8 cellular contexts compared by ENCODE assay signal in the genomic region with DNA sequence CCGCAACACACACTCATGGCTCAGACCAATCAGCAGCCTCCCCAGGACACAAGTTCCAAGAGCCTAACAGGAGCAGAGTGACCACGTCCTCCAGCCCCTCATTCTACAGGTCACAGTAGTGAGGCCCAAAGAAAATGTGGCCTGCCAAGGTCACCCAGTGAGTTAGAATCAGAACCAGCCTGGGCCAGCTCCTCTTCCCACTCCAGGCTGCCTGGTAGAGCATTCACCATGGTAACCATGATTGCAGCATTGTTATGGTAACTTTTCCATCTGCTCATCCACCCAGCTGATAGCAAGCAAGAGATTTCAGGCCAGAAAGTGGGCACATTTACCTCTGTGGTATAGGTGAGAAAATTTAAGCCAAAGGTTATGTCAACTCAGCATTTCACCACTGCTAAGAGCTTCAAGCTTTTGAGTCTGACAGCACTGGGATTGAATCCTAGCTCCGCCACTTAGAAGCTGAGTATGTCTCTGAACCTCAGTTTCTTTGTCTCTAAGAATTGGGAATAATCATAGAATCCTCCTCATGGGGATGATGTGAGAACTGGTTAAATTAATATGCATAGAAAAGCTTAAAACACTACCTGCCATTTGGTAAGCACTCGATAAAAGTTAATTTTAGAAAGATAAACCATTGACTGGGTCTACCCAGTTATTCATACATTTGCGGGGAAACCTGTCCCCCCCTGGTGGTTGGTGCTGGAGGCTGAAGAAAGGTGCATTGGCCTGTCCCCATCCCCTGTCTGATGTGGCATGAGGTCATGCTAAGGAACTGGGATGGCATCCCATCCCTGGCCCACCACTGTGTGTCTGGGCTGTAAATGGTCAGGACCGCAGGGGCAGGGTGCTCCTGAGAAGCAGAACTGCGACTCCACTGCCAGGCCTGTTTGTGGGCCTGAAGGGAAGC.
DNase-seq lines count a peak whose midpoint lies in the region; ATAC-seq, FAIRE-seq and TF ChIP-seq lines count a peak whose summit lies in the region.
"Had no signal": no experiment of that assay in that cellular context is flagged by ENCODE, and none has a peak within 500 bp of the region (broad histone marks: within the 10 kb centered on the region; RNA-seq: fewer than 3 reads in every experiment).

No MANE protein-coding gene starts in this region.

- no peak overlapping the region for H2BK15ac ChIP-seq in mesenchymal stem cell (ENCODE audit: low read depth, poor library complexity, severe bottlenecking)

- H3K4me3 ChIP-seq in astrocyte (ENCODE audit: insufficient read depth, low read depth, low read length): no peak overlapping the region
- H3K4me3 ChIP-seq in mesenchymal stem cell (ENCODE audit: insufficient read depth in 1 of 2, low read depth in 1 of 2, low read length in 2 of 2): no peak overlapping the region

- no peak for FAIRE-seq in astrocyte (lab: Jason Lieb, UNC)

- H3K14ac ChIP-seq in mesenchymal stem cell (ENCODE audit: low read length in 2 of 2): no peak overlapping the region

- no peak for ATAC-seq in GM19351 (IDR thresholded peaks at IDR 0.05; ENCODE audit: unreplicated experiment)

- no peaks in the 10 kb centered on the region for H3K9me3 ChIP-seq in astrocyte (ENCODE audit: insufficient read depth, low read depth, low read length)
- no peaks in the 10 kb centered on the region for H3K9me3 ChIP-seq in mesenchymal stem cell (ENCODE audit: control insufficient read depth, low read length)

- no peak overlapping the region for H2BK12ac ChIP-seq in mesenchymal stem cell (ENCODE audit: low read length in 2 of 2)

- H3K36me3 Mint-ChIP-seq in astrocyte (ENCODE audit: low read depth, unreplicated experiment): peaks cover 3% of the 10 kb centered on the region
- H3K36me3 Mint-ChIP-seq: memory B cell had no signal

- no peak overlapping the region for H2BK120ac ChIP-seq in mesenchymal stem cell (ENCODE audit: low read depth, low read length)

- TF ChIP-seq CTCF in GM12874 (IDR thresholded peaks at IDR 0.05; ENCODE audit: insufficient read depth, low read depth, low read length) (peak; percentile 49; the same call in 1 of the 2 replicates), astrocyte (IDR thresholded peaks at IDR 0.05; ENCODE audit: insufficient read depth, low read depth, low read length) (peak; percentile 21)

- H4K20me1 ChIP-seq in astrocyte (ENCODE audit: insufficient read depth, low read length): peaks cover 6% of the 10 kb centered on the region

- no peak overlapping the region for H3K27ac ChIP-seq in astrocyte (ENCODE audit: low read depth, low read length)
- no peak overlapping the region for H3K27ac ChIP-seq in mesenchymal stem cell (ENCODE audit: low read length, poor library complexity, severe bottlenecking)

- H3K9ac ChIP-seq in astrocyte (ENCODE audit: low read length) (no peak overlapping the region), mesenchymal stem cell (ENCODE audit: low read length) (peak overlapping the region; percentile 39)

- H3K23ac ChIP-seq in mesenchymal stem cell (ENCODE audit: low read length in 2 of 2): no peak overlapping the region

- no peaks in the 10 kb centered on the region for H3K79me2 ChIP-seq in astrocyte (ENCODE audit: insufficient read depth, low read length)

- H3K36me3 ChIP-seq in astrocyte (ENCODE audit: insufficient read depth, low read length) (no peaks in the 10 kb centered on the region), mesenchymal stem cell (ENCODE audit: control insufficient read depth in 1 of 2, insufficient read depth in 2 of 2, low read depth in 1 of 2, low read length in 2 of 2) (peaks cover 9 to 13% of the 10 kb centered on the region in 2 experiments)

- H2AFZ ChIP-seq in astrocyte (ENCODE audit: low read depth, low read length) (no peak overlapping the region), mesenchymal stem cell (ENCODE audit: low read depth, low read length) (no peak overlapping the region)

- H4K91ac ChIP-seq in mesenchymal stem cell (ENCODE audit: low read length): no peak overlapping the region

- H3K4ac ChIP-seq in mesenchymal stem cell (ENCODE audit: low read depth in 1 of 2, low read length in 2 of 2): no peak overlapping the region

- no peak overlapping the region for H4K8ac ChIP-seq in mesenchymal stem cell (ENCODE audit: low read length)

- H3K27me3 ChIP-seq in astrocyte (ENCODE audit: insufficient read depth, low read length): peaks cover 4% of the 10 kb centered on the region
- H3K27me3 ChIP-seq in mesenchymal stem cell (ENCODE audit: control insufficient read depth in 1 of 2, insufficient read depth in 1 of 2, low read length in 2 of 2): no peaks in the 10 kb centered on the region

- WGBS in mesenchymal stem cell: 89% methylated on average over 6 of the region's 7 CpGs

- H2BK5ac ChIP-seq in mesenchymal stem cell (ENCODE audit: low read depth, low read length, poor library complexity, severe bottlenecking): no peak overlapping the region

- H2AK5ac ChIP-seq in mesenchymal stem cell (ENCODE audit: low read length, severe bottlenecking): no peak overlapping the region

- H3K4me1 Mint-ChIP-seq in astrocyte (ENCODE audit: low read depth, unreplicated experiment): no peaks in the 10 kb centered on the region
- H3K4me1 Mint-ChIP-seq: memory B cell had no signal

- no peak overlapping the region for H3K4me2 ChIP-seq in astrocyte (ENCODE audit: low read length)
- no peak overlapping the region for H3K4me2 ChIP-seq in mesenchymal stem cell (ENCODE audit: low read length, poor library complexity, severe bottlenecking)

- no peak overlapping the region for H3K4me3 Mint-ChIP-seq in astrocyte (ENCODE audit: unreplicated experiment)
- H3K4me3 Mint-ChIP-seq: memory B cell had no signal

- peaks cover 72% of the 10 kb centered on the region for H3K27me3 Mint-ChIP-seq in astrocyte (ENCODE audit: low read depth, unreplicated experiment)
- H3K27me3 Mint-ChIP-seq: memory B cell had no signal

- peaks cover 3% of the 10 kb centered on the region for H3K9me3 Mint-ChIP-seq in astrocyte (ENCODE audit: unreplicated experiment)
- H3K9me3 Mint-ChIP-seq: memory B cell had no signal

- peaks cover 11% of the 10 kb centered on the region for H3K4me1 ChIP-seq in astrocyte (ENCODE audit: insufficient read depth, low read length)
- H3K4me1 ChIP-seq in mesenchymal stem cell (ENCODE audit: control insufficient read depth, insufficient read depth, low read depth, low read length): peaks cover 33% of the 10 kb centered on the region

- no peak overlapping the region for H3K18ac ChIP-seq in mesenchymal stem cell (ENCODE audit: low read depth in 1 of 2, low read length in 2 of 2)

- DNase-seq in NAMALWA (ENCODE audit: low spot score) (peak; percentile 42), astrocyte (ENCODE audit: low read depth) (no peak), mesenchymal stem cell (peak; percentile 42), DMS79 (lab: John Stamatoyannopoulos, UW) (no peak), SW 1271 (lab: John Stamatoyannopoulos, UW) (no peak)

- H3K79me1 ChIP-seq in mesenchymal stem cell (replicated peaks; ENCODE audit: low read length, poor library complexity, severe bottlenecking): peaks cover 5% of the 10 kb centered on the region

- H3K27ac Mint-ChIP-seq in astrocyte (ENCODE audit: unreplicated experiment): no peak overlapping the region
- H3K27ac Mint-ChIP-seq: memory B cell had no signal

Comparison
In these comparisons a context has a peak if more than half of its experiments do, and no peak if none do; other contexts are left out.
1. DNase-seq: peak in NAMALWA (single experiment) and mesenchymal stem cell (single experiment); none in astrocyte (single experiment), DMS79 (single experiment) and SW 1271 (0 of 2).